In the genomic region with DNA sequence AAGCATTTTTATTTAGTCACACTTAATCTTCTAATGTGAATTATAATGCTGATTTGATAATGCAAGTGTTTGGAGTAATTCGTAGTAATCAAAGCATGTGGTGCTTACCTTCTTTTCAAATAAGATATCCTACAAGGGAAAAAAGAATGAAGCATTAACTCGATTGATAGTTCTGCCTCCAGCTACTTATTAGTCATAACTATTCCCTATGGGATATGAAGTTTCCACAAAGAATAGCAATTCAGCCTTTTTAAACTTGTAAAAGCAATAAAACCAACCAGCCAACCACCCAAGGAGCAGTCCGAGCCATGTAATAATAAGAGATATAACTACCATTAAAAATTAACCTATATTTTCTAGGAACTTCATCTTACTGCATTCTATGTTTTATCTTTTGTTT, we compare ENCODE assay signal across 23 cellular contexts. TPM values are rescaled to one million over a fixed set of nuclear protein-coding genes. Genes with fewer than 3 reads are reported as not detected.
A peak's percentile ranks its signal among the peaks of the same experiment; 100 is the strongest.
DNase-seq lines count a peak whose midpoint lies in the region; ATAC-seq and TF ChIP-seq lines count a peak whose summit lies in the region.
"Had no signal": no experiment of that assay in that cellular context is flagged by ENCODE, and none has a peak within 500 bp of the region (broad histone marks: within the 10 kb centered on the region; RNA-seq: fewer than 3 reads in every experiment).

No MANE protein-coding gene starts in this region.

- no peaks in the 10 kb centered on the region for H3K36me3 Mint-ChIP-seq in activated CD4-positive, alpha-beta T cell treated with anti-CD3 and anti-CD28 coated beads for 36 hours (ENCODE audit: low read depth)
- H3K36me3 Mint-ChIP-seq: CD14-positive monocyte had no signal

- H3K27me3 ChIP-seq in right atrium auricular region = no peaks in the 10 kb centered on the region

- POLR2A ChIA-PET in activated CD4-positive, alpha-beta T cell treated with anti-CD3 and anti-CD28 coated beads for 36 hours (lab: Charles Lee) = no interaction called here

- DNase-seq in Right ventricle myocardium superior (no peak), right atrium auricular region (ENCODE audit: low spot score) (no peak), fibroblast of gingiva (ENCODE audit: low read depth) (peak; percentile 31), sciatic nerve (ENCODE audit: low spot score) (no peak), HUDEP-2 (lab: John Stamatoyannopoulos, UW; ENCODE audit: unreplicated experiment in 76 of 76) (no peak)
- no peak for DNase-seq in activated CD4-positive, alpha-beta T cell treated with anti-CD3 and anti-CD28 coated beads for 36 hours
- DNase-seq in stimulated activated naive CD8-positive, alpha-beta T cell treated with anti-CD3 and anti-CD28 coated beads, Interleukin-15, amount 100 ng/mL, for 72 hours = no peak
- DNase-seq: 8988T, EL, GF-D8, H9, HFFc6, MM.1S, NCI-H1048, NCI-H1417 treated with DMSO at 0.1 percent for 48 hours, NCI-H187, NCI-H2107, NCI-H446 treated with DMSO at 0.1 percent for 48 hours, NCI-H526 treated with DMSO at 0.1 percent for 48 hours, OCI-M1 had no signal

- no peak overlapping the region for H3K4me3 Mint-ChIP-seq in activated CD4-positive, alpha-beta T cell treated with anti-CD3 and anti-CD28 coated beads for 36 hours
- no peak overlapping the region for H3K4me3 Mint-ChIP-seq in stimulated activated naive CD8-positive, alpha-beta T cell treated with anti-CD3 and anti-CD28 coated beads, Interleukin-15, amount 100 ng/mL, for 72 hours
- H3K4me3 Mint-ChIP-seq: B cell, CD14-positive monocyte, H9, HFFc6 had no signal

- intact Hi-C loops in Right ventricle myocardium superior (cut with DNase I) = no loop called here
- intact Hi-C loops in sciatic nerve (cut with DNase I) = no loop called here
- intact Hi-C loops in activated CD4-positive, alpha-beta T cell treated with anti-CD3 and anti-CD28 coated beads for 36 hours (cut with DNase I, micrococcal nuclease) = no loop called here

- no peaks in the 10 kb centered on the region for H3K9me3 Mint-ChIP-seq in activated CD4-positive, alpha-beta T cell treated with anti-CD3 and anti-CD28 coated beads for 36 hours (ENCODE audit: low read depth)
- no peaks in the 10 kb centered on the region for H3K9me3 Mint-ChIP-seq in stimulated activated naive CD8-positive, alpha-beta T cell treated with anti-CD3 and anti-CD28 coated beads, Interleukin-15, amount 100 ng/mL, for 72 hours
- H3K9me3 Mint-ChIP-seq: H9, HFFc6 had no signal

- no peaks in the 10 kb centered on the region for H3K36me3 ChIP-seq in right atrium auricular region

- no peaks in the 10 kb centered on the region for H3K4me1 Mint-ChIP-seq in activated CD4-positive, alpha-beta T cell treated with anti-CD3 and anti-CD28 coated beads for 36 hours
- no peaks in the 10 kb centered on the region for H3K4me1 Mint-ChIP-seq in stimulated activated naive CD8-positive, alpha-beta T cell treated with anti-CD3 and anti-CD28 coated beads, Interleukin-15, amount 100 ng/mL, for 72 hours
- H3K4me1 Mint-ChIP-seq: B cell, CD14-positive monocyte, H9 had no signal

- no peak overlapping the region for H3K27ac Mint-ChIP-seq in activated CD4-positive, alpha-beta T cell treated with anti-CD3 and anti-CD28 coated beads for 36 hours
- no peak overlapping the region for H3K27ac Mint-ChIP-seq in stimulated activated naive CD8-positive, alpha-beta T cell treated with anti-CD3 and anti-CD28 coated beads, Interleukin-15, amount 100 ng/mL, for 72 hours
- H3K27ac Mint-ChIP-seq: B cell, CD14-positive monocyte, H9, HFFc6 had no signal

- CTCF ChIA-PET in activated CD4-positive, alpha-beta T cell treated with anti-CD3 and anti-CD28 coated beads for 36 hours (lab: Charles Lee) = no interaction called here

- TF ChIP-seq CTCF in right atrium auricular region (IDR thresholded peaks at IDR 0.05) = no peak

- H3K27me3 Mint-ChIP-seq in activated CD4-positive, alpha-beta T cell treated with anti-CD3 and anti-CD28 coated beads for 36 hours = peaks cover 2% of the 10 kb centered on the region
- no peaks in the 10 kb centered on the region for H3K27me3 Mint-ChIP-seq in stimulated activated naive CD8-positive, alpha-beta T cell treated with anti-CD3 and anti-CD28 coated beads, Interleukin-15, amount 100 ng/mL, for 72 hours

- no peak overlapping the region for H3K27ac ChIP-seq in right atrium auricular region

- no peaks in the 10 kb centered on the region for H3K9me3 ChIP-seq in right atrium auricular region

- no peak overlapping the region for H3K4me3 ChIP-seq in right atrium auricular region
- H3K4me3 ChIP-seq: K562 had no signal

- H3K4me1 ChIP-seq in right atrium auricular region = no peaks in the 10 kb centered on the region

- peak; percentile 38 for ATAC-seq in Right ventricle myocardium superior (ENCODE audit: poor library complexity)
- ATAC-seq in sciatic nerve = peak; percentile 62
- no peak for ATAC-seq in activated CD4-positive, alpha-beta T cell treated with anti-CD3 and anti-CD28 coated beads for 36 hours
- no peak for ATAC-seq in stimulated activated naive CD8-positive, alpha-beta T cell treated with anti-CD3 and anti-CD28 coated beads, Interleukin-15, amount 100 ng/mL, for 72 hours
- ATAC-seq: K562 had no signal

RNA-seq across cellular contexts. Expression of gene COL28A1, which starts 11.6 kb away (rescaled TPM):
- total RNA-seq in Right ventricle myocardium superior (6.7 TPM), right atrium auricular region (1 to 10 TPM; 1.5 to 2.3 TPM), sciatic nerve (182 TPM)
- not detected for total RNA-seq in activated CD4-positive, alpha-beta T cell treated with anti-CD3 and anti-CD28 coated beads for 36 hours

RNA-seq across cellular contexts. Expression of gene MIOS, which starts 42.6 kb away (rescaled TPM):
- 23.5 TPM for total RNA-seq in Right ventricle myocardium superior
- total RNA-seq in right atrium auricular region = 10 to 100 TPM; 19.7 to 21.8 TPM
- 33.6 TPM for total RNA-seq in sciatic nerve
- total RNA-seq in activated CD4-positive, alpha-beta T cell treated with anti-CD3 and anti-CD28 coated beads for 36 hours = 10 to 100 TPM; 41.7 to 45.7 TPM

Comparison
In these comparisons a context has a peak if more than half of its experiments do, and no peak if none do; other contexts are left out.
1. ATAC-seq: peak in Right ventricle myocardium superior (single experiment) and sciatic nerve (single experiment); none in activated CD4-positive, alpha-beta T cell treated with anti-CD3 and anti-CD28 coated beads for 36 hours (single experiment) and stimulated activated naive CD8-positive, alpha-beta T cell treated with anti-CD3 and anti-CD28 coated beads, Interleukin-15, amount 100 ng/mL, for 72 hours (single experiment).
2. RNA of gene COL28A1, which starts 11.6 kb away (total RNA-seq): 182 TPM in sciatic nerve (single experiment); 6.7 TPM in Right ventricle myocardium superior (single experiment), 1.5 to 2.3 TPM in right atrium auricular region and not detected in activated CD4-positive, alpha-beta T cell treated with anti-CD3 and anti-CD28 coated beads for 36 hours; every median in the first group is over 10 times any median in the second.